Comparison of ENCODE assay signal across 10 cellular contexts in the genomic region with DNA sequence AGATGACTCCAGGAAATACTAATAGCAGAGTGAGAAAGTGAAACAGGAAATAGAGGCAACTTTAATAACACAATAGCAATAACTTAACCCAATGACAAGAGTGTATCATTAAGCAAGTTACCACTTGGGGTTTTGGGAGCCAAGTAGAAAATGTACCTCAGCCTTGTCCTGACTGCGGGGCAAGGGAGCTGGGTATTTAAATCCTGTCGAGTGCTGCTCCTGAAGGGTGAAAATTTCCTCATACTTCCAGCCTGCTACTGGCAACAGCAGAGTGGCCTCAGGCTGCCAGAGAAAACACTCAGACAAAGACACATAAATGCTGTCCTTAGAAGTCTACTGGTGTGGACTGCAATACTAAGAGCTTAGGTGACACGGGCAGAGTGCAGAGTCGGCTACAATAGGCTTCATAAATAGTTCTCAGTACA.
DNase-seq lines count a peak whose midpoint lies in the region; ATAC-seq, FAIRE-seq and TF ChIP-seq lines count a peak whose summit lies in the region.
"Had no signal": no experiment of that assay in that cellular context is flagged by ENCODE, and none has a peak within 500 bp of the region (broad histone marks: within the 10 kb centered on the region; RNA-seq: fewer than 3 reads in every experiment).

No MANE protein-coding gene starts in this region.

- H3K9me3 ChIP-seq in psoas muscle, result no peaks in the 10 kb centered on the region
- H3K9me3 ChIP-seq in kidney (ENCODE audit: control insufficient read depth in 1 of 2, low read length in 2 of 2), result no peaks in the 10 kb centered on the region

- in situ Hi-C loops in SK-MEL-5 (cut with HindIII; ENCODE audit: low pct_unique_long_range_greater_than_20kb, low sequenced_read_pairs), result no loop called here

- H3K36me3 Mint-ChIP-seq in natural killer cell, result no peaks in the 10 kb centered on the region
- H3K36me3 Mint-ChIP-seq in natural killer cell treated with Interleukin-12 subunit alpha and Interleukin-12 subunit beta and Interleukin-15 and Interleukin-18, amount 100 ng/mL, for 72 hours, result no peaks in the 10 kb centered on the region

- H3K9me3 Mint-ChIP-seq in natural killer cell, result peaks cover 0 to 2% of the 10 kb centered on the region in 2 donors
- H3K9me3 Mint-ChIP-seq in natural killer cell treated with Interleukin-12 subunit alpha and Interleukin-12 subunit beta and Interleukin-15 and Interleukin-18, amount 100 ng/mL, for 72 hours, result no peaks in the 10 kb centered on the region

- DNase-seq in natural killer cell, result no peak
- DNase-seq in natural killer cell treated with Interleukin-12 subunit alpha and Interleukin-12 subunit beta and Interleukin-15 and Interleukin-18, amount 100 ng/mL, for 72 hours (ENCODE audit: low spot score), result no peak
- peak; percentile 8 for DNase-seq in SK-MEL-5 (ENCODE audit: low read depth, low spot score)
- DNase-seq in NCI-H187 treated with DMSO at 0.1 percent for 48 hours (lab: John Stamatoyannopoulos, UW), result no peak
- DNase-seq in NCI-H128 (lab: John Stamatoyannopoulos, UW; ENCODE audit: unreplicated experiment), result no peak
- DNase-seq in psoas muscle, result no peak
- no peak for DNase-seq in kidney
- DNase-seq: activated CD8-positive, alpha-beta memory T cell treated with anti-CD3 and anti-CD28 coated beads for 24 hours; NCI-H226 had no signal

- H3K36me3 ChIP-seq in psoas muscle (ENCODE audit: insufficient read depth in 1 of 2, low read depth in 1 of 2) (no peaks in the 10 kb centered on the region), kidney (ENCODE audit: control insufficient read depth in 1 of 2, insufficient read depth in 2 of 2, low read length in 2 of 2) (no peaks in the 10 kb centered on the region)

- H3K4me1 ChIP-seq in psoas muscle, result no peaks in the 10 kb centered on the region
- H3K4me1 ChIP-seq in kidney (ENCODE audit: control insufficient read depth in 1 of 2, insufficient read depth in 1 of 2, low read depth in 1 of 2, low read length in 2 of 2), result no peaks in the 10 kb centered on the region

- peak overlapping the region in 1 of 2 donors; percentile 61 for H3K27ac Mint-ChIP-seq in natural killer cell
- H3K27ac Mint-ChIP-seq in natural killer cell treated with Interleukin-12 subunit alpha and Interleukin-12 subunit beta and Interleukin-15 and Interleukin-18, amount 100 ng/mL, for 72 hours, result peak overlapping the region in 1 of 2 donors; percentile 38

- ATAC-seq in natural killer cell (peak in 2 of 3 donors; percentile 33 to 44), psoas muscle (no peak)
- ATAC-seq in natural killer cell treated with Interleukin-12 subunit alpha and Interleukin-12 subunit beta and Interleukin-15 and Interleukin-18, amount 100 ng/mL, for 72 hours, result no peak

- H3K9ac ChIP-seq in kidney (ENCODE audit: low read length in 2 of 2), result no peak overlapping the region

- intact Hi-C loops in natural killer cell (cut with micrococcal nuclease), result no loop called here
- intact Hi-C loops in psoas muscle (cut with DNase I), result no loop called here
- intact Hi-C loops in kidney (cut with DNase I), result no loop called here

- H3K4me3 ChIP-seq in psoas muscle, result no peak overlapping the region
- no peak overlapping the region for H3K4me3 ChIP-seq in kidney (ENCODE audit: low read length in 2 of 2)

- no peaks in the 10 kb centered on the region for H3K27me3 ChIP-seq in psoas muscle (ENCODE audit: insufficient read depth in 3 of 3, low read length in 2 of 3)

- no peak for TF ChIP-seq CTCF in natural killer cell (IDR thresholded peaks at IDR 0.05)
- TF ChIP-seq CTCF in psoas muscle (IDR thresholded peaks at IDR 0.05), result no peak
- no peak for TF ChIP-seq CTCF in kidney (IDR thresholded peaks at IDR 0.05; ENCODE audit: borderline replicate concordance, extremely low read depth, insufficient read depth)

- 51 to 57% (median 53%) methylated on average over 4 of the region's 4 CpGs for WGBS in psoas muscle, 3 donors

- H3K4me3 Mint-ChIP-seq in natural killer cell, result no peak overlapping the region
- H3K4me3 Mint-ChIP-seq in natural killer cell treated with Interleukin-12 subunit alpha and Interleukin-12 subunit beta and Interleukin-15 and Interleukin-18, amount 100 ng/mL, for 72 hours, result no peak overlapping the region

- peaks cover 11 to 18% of the 10 kb centered on the region in 2 donors for H3K4me1 Mint-ChIP-seq in natural killer cell
- H3K4me1 Mint-ChIP-seq in natural killer cell treated with Interleukin-12 subunit alpha and Interleukin-12 subunit beta and Interleukin-15 and Interleukin-18, amount 100 ng/mL, for 72 hours (ENCODE audit: low read depth in 2 of 2), result peaks cover 11 to 21% of the 10 kb centered on the region in 2 donors

- FAIRE-seq in islet of Langerhans (lab: Jason Lieb, UNC) (peak; percentile 75), kidney (lab: Jason Lieb, UNC) (no peak)

- H3K27ac ChIP-seq in psoas muscle, result no peak overlapping the region
- no peak overlapping the region for H3K27ac ChIP-seq in kidney (ENCODE audit: low read depth in 2 of 2, low read length in 2 of 2)

- H3K27me3 Mint-ChIP-seq in natural killer cell (ENCODE audit: low read depth in 2 of 2), result no peaks in the 10 kb centered on the region
- H3K27me3 Mint-ChIP-seq in natural killer cell treated with Interleukin-12 subunit alpha and Interleukin-12 subunit beta and Interleukin-15 and Interleukin-18, amount 100 ng/mL, for 72 hours, result no peaks in the 10 kb centered on the region

Comparison
In these comparisons a context has a peak if more than half of its experiments do, and no peak if none do; other contexts are left out.
1. ATAC-seq: peak in natural killer cell (2 of 3); none in natural killer cell treated with Interleukin-12 subunit alpha and Interleukin-12 subunit beta and Interleukin-15 and Interleukin-18, amount 100 ng/mL, for 72 hours (0 of 2) and psoas muscle (0 of 4).